In the genomic region with DNA sequence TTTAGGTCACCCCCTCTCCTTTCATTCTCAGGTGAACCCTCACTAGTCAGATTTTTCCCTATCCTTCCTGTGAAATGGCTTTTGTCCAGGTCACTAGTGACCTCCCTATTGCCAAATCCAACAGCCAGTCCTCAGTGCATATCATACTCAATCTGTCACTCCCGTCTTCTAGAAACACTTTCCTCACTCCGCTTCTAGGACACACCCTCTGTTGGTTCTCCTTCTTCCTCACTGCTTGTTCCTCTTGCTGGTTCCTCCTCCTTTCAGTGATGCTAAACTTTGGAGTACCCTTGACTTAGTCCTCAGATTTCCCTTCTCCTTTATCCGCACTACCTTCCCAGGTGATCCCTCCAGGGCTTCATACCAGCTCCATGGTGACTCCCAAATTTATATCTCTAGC, we compare ENCODE assay signal across 10 cellular contexts.
"Had no signal": no experiment of that assay in that cellular context is flagged by ENCODE, and none has a peak within 500 bp of the region (broad histone marks: within the 10 kb centered on the region; RNA-seq: fewer than 3 reads in every experiment).

No MANE protein-coding gene starts in this region.

- DNase-seq: activated CD4-positive, alpha-beta T cell treated with anti-CD3 and anti-CD28 coated beads for 4 hours; activated CD8-positive, alpha-beta memory T cell treated with anti-CD3 and anti-CD28 coated beads, Interleukin-2, amount 50 U/mL, for 4 hours; activated CD8-positive, alpha-beta T cell treated with anti-CD3 and anti-CD28 coated beads for 36 hours; activated gamma-delta T cell treated with Interleukin-2 at 50 U/mL for 16 hours; activated T-cell treated with anti-CD3 and anti-CD28 coated beads, Interleukin-2, amount 50 U/mL, for 72 hours; foreskin keratinocyte; heart left ventricle; ovary; stimulated activated CD4-positive, alpha-beta T cell treated with anti-CD3 and anti-CD28 coated beads, Interleukin-4, amount 100 ng/mL, for 1 hour; stimulated activated CD8-positive, alpha-beta memory T cell treated with anti-CD3 and anti-CD28 coated beads, Interleukin-4, amount 100 ng/mL, for 48 hours had no signal

- ATAC-seq: activated CD8-positive, alpha-beta T cell treated with anti-CD3 and anti-CD28 coated beads for 36 hours; activated T-cell treated with anti-CD3 and anti-CD28 coated beads, Interleukin-2, amount 50 U/mL, for 72 hours; foreskin keratinocyte had no signal
